ENCODE assay signal across 31 cellular contexts in the genomic region with DNA sequence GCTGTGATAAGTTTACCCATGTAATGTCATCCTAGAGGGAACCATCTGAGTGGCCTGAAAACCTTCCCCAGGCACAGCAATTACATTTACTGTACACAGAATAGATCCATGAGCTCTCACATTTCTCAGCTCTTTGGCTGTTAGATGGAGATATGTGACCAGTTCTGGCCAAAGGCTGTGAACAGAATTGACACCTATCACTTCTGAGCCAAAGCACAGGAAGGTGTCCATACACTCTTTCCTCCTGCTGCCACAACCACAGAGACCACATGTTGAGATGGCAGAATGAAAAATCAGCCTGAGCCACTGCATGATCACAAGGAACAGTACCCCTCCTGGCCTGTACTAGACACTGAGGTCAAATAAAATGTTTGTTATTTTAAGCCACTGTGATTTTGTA. TPM values are rescaled to one million over a fixed set of nuclear protein-coding genes. Genes with fewer than 3 reads are reported as not detected.
"Had no signal": no experiment of that assay in that cellular context is flagged by ENCODE, and none has a peak within 500 bp of the region (broad histone marks: within the 10 kb centered on the region; RNA-seq: fewer than 3 reads in every experiment).

No MANE protein-coding gene starts in this region.

- H3K27ac ChIP-seq: adrenal gland, breast epithelium, cardiac muscle cell, coronary artery, dorsolateral prefrontal cortex had no signal

- H3K9me3 ChIP-seq: adrenal gland had no signal

- DNase-seq: activated CD4-positive, alpha-beta memory T cell treated with anti-CD3 and anti-CD28 coated beads, Interleukin-2, amount 10 ng/mL, durations not matched to agents 7 days and 5 days; activated CD4-positive, alpha-beta T cell treated with anti-CD3 and anti-CD28 coated beads for 36 hours; activated CD4-positive, alpha-beta T cell treated with anti-CD3 and anti-CD28 coated beads, Interleukin-2, amount 10 ng/mL, durations not matched to agents 7 days and 5 days; activated CD4-positive, alpha-beta T cell treated with anti-CD3 and anti-CD28 coated beads, Interleukin-2, amount 50 U/mL, for 4 hours; activated CD4-positive, CD25-positive, alpha-beta regulatory T cell; activated CD4-positive, CD25-positive, alpha-beta regulatory T cell treated with anti-CD3 and anti-CD28 coated beads, Interleukin-2, amount 50 U/mL, for 72 hours; activated CD8-positive, alpha-beta memory T cell treated with anti-CD3 and anti-CD28 coated beads, Interleukin-2, amount 50 U/mL, for 48 hours; activated gamma-delta T cell; activated naive CD4-positive, alpha-beta T cell; activated naive CD4-positive, alpha-beta T cell treated with anti-CD3 and anti-CD28 coated beads, Interleukin-2, amount 10 ng/mL, durations not matched to agents 7 days and 5 days; activated T-cell treated with anti-CD3 and anti-CD28 coated beads for 4 hours; activated T-cell treated with anti-CD3 and anti-CD28 coated beads, Interleukin-2, amount 50 U/mL, for 24 hours; activated T-cell treated with anti-CD3 and anti-CD28 coated beads, Interleukin-2, amount 50 U/mL, for 72 hours; adrenal gland; amygdala; aorta; dorsolateral prefrontal cortex; effector memory CD4-positive, alpha-beta T cell; endodermal cell; foreskin fibroblast; T-helper 1 cell had no signal

- H3K36me3 ChIP-seq: adrenal gland, breast epithelium, cardiac muscle cell had no signal

- H3K4me1 Mint-ChIP-seq: activated CD4-positive, alpha-beta memory T cell treated with anti-CD3 and anti-CD28 coated beads, Interleukin-2, amount 10 ng/mL, durations not matched to agents 7 days and 5 days; activated CD4-positive, alpha-beta T cell treated with anti-CD3 and anti-CD28 coated beads for 36 hours; activated CD4-positive, alpha-beta T cell treated with anti-CD3 and anti-CD28 coated beads, Interleukin-2, amount 10 ng/mL, durations not matched to agents 7 days and 5 days; activated naive CD4-positive, alpha-beta T cell treated with anti-CD3 and anti-CD28 coated beads, Interleukin-2, amount 10 ng/mL, durations not matched to agents 7 days and 5 days; central memory CD8-positive, alpha-beta T cell had no signal

- H3K27me3 ChIP-seq: adrenal gland, breast epithelium, cardiac muscle cell, dorsolateral prefrontal cortex had no signal

- H3K27ac Mint-ChIP-seq: activated CD4-positive, alpha-beta memory T cell treated with anti-CD3 and anti-CD28 coated beads, Interleukin-2, amount 10 ng/mL, durations not matched to agents 7 days and 5 days; activated CD4-positive, alpha-beta T cell treated with anti-CD3 and anti-CD28 coated beads for 36 hours; activated CD4-positive, alpha-beta T cell treated with anti-CD3 and anti-CD28 coated beads, Interleukin-2, amount 10 ng/mL, durations not matched to agents 7 days and 5 days; activated naive CD4-positive, alpha-beta T cell treated with anti-CD3 and anti-CD28 coated beads, Interleukin-2, amount 10 ng/mL, durations not matched to agents 7 days and 5 days; activated naive CD4-positive, alpha-beta T cell treated with anti-CD3 and anti-CD28 coated beads, Interleukin-2, amount 50 U/mL, for 72 hours; activated T-cell treated with anti-CD3 and anti-CD28 coated beads, Interleukin-2, amount 50 U/mL, for 24 hours; activated T-cell treated with anti-CD3 and anti-CD28 coated beads, Interleukin-2, amount 50 U/mL, for 72 hours; brain; dendritic cell treated with granulocyte-macrophage colony-stimulating factor and Interleukin-4, amounts not matched to agents 40 ng/mL and 50 ng/mL, for 4 days; endodermal cell had no signal

- H3K27me3 Mint-ChIP-seq: activated CD4-positive, alpha-beta memory T cell treated with anti-CD3 and anti-CD28 coated beads, Interleukin-2, amount 10 ng/mL, durations not matched to agents 7 days and 5 days; activated CD4-positive, alpha-beta T cell treated with anti-CD3 and anti-CD28 coated beads for 36 hours; activated T-cell treated with anti-CD3 and anti-CD28 coated beads, Interleukin-2, amount 50 U/mL, for 24 hours; central memory CD8-positive, alpha-beta T cell; dendritic cell treated with granulocyte-macrophage colony-stimulating factor and Interleukin-4, amounts not matched to agents 40 ng/mL and 50 ng/mL, for 4 days had no signal

- H3K36me3 Mint-ChIP-seq: activated naive CD4-positive, alpha-beta T cell treated with anti-CD3 and anti-CD28 coated beads, Interleukin-2, amount 10 ng/mL, durations not matched to agents 7 days and 5 days had no signal

- H3K4me1 ChIP-seq: adrenal gland, breast epithelium had no signal

- H3K4me3 ChIP-seq: adrenal gland, breast epithelium, cardiac muscle cell, coronary artery, dorsolateral prefrontal cortex had no signal

- H3K4me3 Mint-ChIP-seq: activated CD4-positive, alpha-beta memory T cell treated with anti-CD3 and anti-CD28 coated beads, Interleukin-2, amount 10 ng/mL, durations not matched to agents 7 days and 5 days; activated CD4-positive, alpha-beta T cell treated with anti-CD3 and anti-CD28 coated beads for 36 hours; activated CD4-positive, alpha-beta T cell treated with anti-CD3 and anti-CD28 coated beads, Interleukin-2, amount 10 ng/mL, durations not matched to agents 7 days and 5 days; activated naive CD4-positive, alpha-beta T cell treated with anti-CD3 and anti-CD28 coated beads, Interleukin-2, amount 10 ng/mL, durations not matched to agents 7 days and 5 days; activated T-cell treated with anti-CD3 and anti-CD28 coated beads, Interleukin-2, amount 50 U/mL, for 24 hours; activated T-cell treated with anti-CD3 and anti-CD28 coated beads, Interleukin-2, amount 50 U/mL, for 72 hours; brain; central memory CD8-positive, alpha-beta T cell; dendritic cell treated with granulocyte-macrophage colony-stimulating factor and Interleukin-4, amounts not matched to agents 40 ng/mL and 50 ng/mL, for 4 days; endodermal cell had no signal

- ATAC-seq: activated CD4-positive, alpha-beta T cell treated with anti-CD3 and anti-CD28 coated beads for 36 hours; activated T-cell treated with anti-CD3 and anti-CD28 coated beads, Interleukin-2, amount 50 U/mL, for 72 hours; esophagus mucosa; SK-N-SH treated with all-trans-retinoic acid at 6 μM for 48 hours had no signal

RNA-seq across cellular contexts. Expression of a gene that starts 44.3 kb away (rescaled TPM):
- total RNA-seq: activated CD4-positive, alpha-beta memory T cell treated with anti-CD3 and anti-CD28 coated beads, Interleukin-2, amount 10 ng/mL, durations not matched to agents 7 days and 5 days; activated CD4-positive, alpha-beta T cell treated with anti-CD3 and anti-CD28 coated beads for 36 hours; activated CD4-positive, alpha-beta T cell treated with anti-CD3 and anti-CD28 coated beads, Interleukin-2, amount 10 ng/mL, durations not matched to agents 7 days and 5 days; activated naive CD4-positive, alpha-beta T cell treated with anti-CD3 and anti-CD28 coated beads, Interleukin-2, amount 50 U/mL, for 72 hours; activated T-cell treated with anti-CD3 and anti-CD28 coated beads, Interleukin-2, amount 50 U/mL, for 72 hours; cardiac muscle cell; epithelial cell of proximal tubule; esophagus mucosa had no signal
- polyA plus RNA-seq: aorta had no signal
